Comparison of ENCODE assay signal across 8 cellular contexts in genomic region chr19:8004001-8004400, GRCh38. TPM values are rescaled to one million over a fixed set of nuclear protein-coding genes. Genes with fewer than 3 reads are reported as not detected.
DNase-seq lines count a peak whose midpoint lies in the region; ATAC-seq and TF ChIP-seq lines count a peak whose summit lies in the region.

No MANE protein-coding gene starts in this region.

- no peak for ATAC-seq in GM21447 (IDR thresholded peaks at IDR 0.05; ENCODE audit: unreplicated experiment)

- H3K9me3 Mint-ChIP-seq in MCF 10A (ENCODE audit: unreplicated experiment), result no peaks in the 10 kb centered on the region

- H3K27ac ChIP-seq in HUES48 (ENCODE audit: low read depth, low read length) (no peak overlapping the region), muscle layer of duodenum (ENCODE audit: low read length) (no peak overlapping the region)

- intact Hi-C loops in MCF 10A (cut with micrococcal nuclease), result loop anchor here (10.0 kb wide), 1 partner anchor 149 kb away; no protein-coding TSS in a partner anchor

- H3K9me3 ChIP-seq in HUES48 (ENCODE audit: control insufficient read depth, insufficient read depth, low read length), result no peaks in the 10 kb centered on the region
- H3K9me3 ChIP-seq in muscle layer of duodenum (ENCODE audit: control insufficient read depth in 1 of 2, low read length in 2 of 2), result no peaks in the 10 kb centered on the region

- peaks cover 19% of the 10 kb centered on the region for H3K4me1 Mint-ChIP-seq in MCF 10A (ENCODE audit: insufficient read depth, unreplicated experiment)

- H3K27me3 ChIP-seq in HUES48 (ENCODE audit: control insufficient read depth, insufficient read depth, low read length) (no peaks in the 10 kb centered on the region), muscle layer of duodenum (ENCODE audit: low read depth, low read length) (no peaks in the 10 kb centered on the region)

- peaks cover 28% of the 10 kb centered on the region for H3K36me3 Mint-ChIP-seq in MCF 10A (ENCODE audit: insufficient read depth, unreplicated experiment)

- DNase-seq in AG04449 (ENCODE audit: low read depth, low spot score) (no peak), MCF 10A (ENCODE audit: unreplicated experiment) (no peak), NCI-H446 (lab: John Stamatoyannopoulos, UW) (no peak), NCI-H1105 (lab: John Stamatoyannopoulos, UW) (no peak), kidney tubule cell (ENCODE audit: low spot score) (no peak)

- H3K4me3 Mint-ChIP-seq in MCF 10A (ENCODE audit: unreplicated experiment), result peak overlapping the region; percentile 95

- H3K27ac Mint-ChIP-seq in MCF 10A (ENCODE audit: low read depth, unreplicated experiment), result peak overlapping the region; percentile 71

- BruUV-seq in MCF 10A (replicated peaks; lab: Mats Ljungman, UMichigan), result TSS peak; percentile 64

- no peak for TF ChIP-seq CTCF in AG04449 (IDR thresholded peaks at IDR 0.05; ENCODE audit: insufficient read depth, low read length, missing control alignments)
- no peak for TF ChIP-seq CTCF in MCF 10A (IDR thresholded peaks at IDR 0.05; ENCODE audit: unreplicated experiment)

- H3K4me3 ChIP-seq in AG04449 (ENCODE audit: low read depth, low read length) (peak overlapping the region; percentile 72), HUES48 (ENCODE audit: low read depth, low read length) (peak overlapping the region; percentile 98), muscle layer of duodenum (ENCODE audit: low read depth in 1 of 2, low read length in 2 of 2) (peak overlapping the region; percentile 65 to 83)

- H3K9ac ChIP-seq in HUES48 (ENCODE audit: low read depth, low read length), result no peak overlapping the region

- H3K36me3 ChIP-seq in HUES48 (ENCODE audit: control insufficient read depth, insufficient read depth, low read length), result peaks cover 14% of the 10 kb centered on the region
- no peaks in the 10 kb centered on the region for H3K36me3 ChIP-seq in muscle layer of duodenum (ENCODE audit: control insufficient read depth in 1 of 2, insufficient read depth in 2 of 2, low read length in 2 of 2)

- H3K4me1 ChIP-seq in HUES48 (ENCODE audit: control insufficient read depth, insufficient read depth, low read length) (peaks cover 16% of the 10 kb centered on the region), muscle layer of duodenum (ENCODE audit: control insufficient read depth in 1 of 2, insufficient read depth in 2 of 2, low read length in 2 of 2) (peaks cover 18 to 39% of the 10 kb centered on the region in 2 donors)

- no peaks in the 10 kb centered on the region for H3K27me3 Mint-ChIP-seq in MCF 10A (ENCODE audit: insufficient read depth, unreplicated experiment)

- CTCF ChIA-PET in AG04449 (lab: Yijun Ruan, JAX) (interaction anchor here (1.2 to 9.3 kb wide), 7 partner anchors 9 to 75 kb away, joined by 4 to 103 read pairs (median 7); partner anchors contain the start of gene TIMM44), MCF 10A (lab: Yijun Ruan, JAX) (interaction anchor here (0.6 to 4.2 kb wide), 3 partner anchors 12 to 60 kb away, joined by 3 to 57 read pairs (median 16); partner anchors contain the start of gene TIMM44)

- POLR2A ChIA-PET in AG04449 (lab: Yijun Ruan, JAX) (interaction anchor here (1.1 kb wide), 1 partner anchor 75 kb away, joined by 4 read pairs; no protein-coding TSS in a partner anchor), MCF 10A (lab: Yijun Ruan, JAX) (interaction anchor here (1.0 to 6.4 kb wide), 6 partner anchors 9 to 247 kb away, joined by 3 to 82 read pairs (median 10); partner anchors contain the start of gene TIMM44)

RNA-seq across cellular contexts. Expression of gene ELAVL1, which starts 1.4 kb away (rescaled TPM):
- total RNA-seq in MCF 10A (2022), result 53.7 and 58.1 TPM in 2 replicates

RNA-seq across cellular contexts. Expression of gene CCL25, which starts 48.6 kb away (rescaled TPM):
- not detected in 2 replicates for total RNA-seq in MCF 10A (2022)
